In the genomic region with DNA sequence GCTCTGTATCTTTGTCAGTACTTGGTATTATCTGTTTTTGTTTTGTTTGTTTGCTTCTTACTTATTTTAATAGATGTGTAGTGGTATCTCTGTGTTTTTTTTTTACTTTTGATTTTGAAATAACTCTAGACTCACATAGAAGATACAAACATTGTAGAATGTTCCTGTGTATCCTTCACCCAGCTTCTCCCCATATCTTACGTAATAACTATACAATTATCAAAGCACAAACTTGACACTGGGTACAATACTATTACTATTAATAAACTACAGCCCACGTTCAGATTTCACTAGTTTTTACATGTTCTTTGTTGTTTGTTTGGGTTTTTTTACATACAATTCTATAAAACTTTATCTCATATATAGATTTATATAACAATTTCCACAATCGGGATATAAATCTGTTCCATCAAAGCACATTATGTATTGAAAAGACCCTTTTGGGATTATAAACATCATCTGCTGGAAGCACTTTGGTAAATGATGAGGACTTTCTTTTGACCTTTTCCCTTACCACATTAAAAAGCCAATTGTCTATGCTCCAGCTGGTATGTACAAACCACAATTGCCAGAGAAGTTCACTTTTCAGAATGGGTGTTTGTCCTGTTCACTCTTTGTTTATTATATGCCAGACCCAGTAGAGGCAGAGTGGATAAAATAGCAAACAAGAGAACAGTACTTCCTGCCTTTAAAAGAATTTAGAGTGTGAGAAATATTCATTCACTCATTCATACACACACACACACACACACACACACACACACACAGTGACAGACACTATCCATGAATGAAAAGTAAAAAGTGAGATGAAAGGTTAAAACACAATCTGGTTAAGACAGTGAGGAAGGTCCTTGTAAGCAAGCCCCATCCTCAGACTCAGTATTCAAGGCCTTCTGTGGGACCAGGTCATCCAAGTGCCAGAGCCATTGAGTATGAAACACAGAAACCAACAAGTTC, we compare ENCODE assay signal across 14 cellular contexts.
DNase-seq lines count a peak whose midpoint lies in the region; ATAC-seq and FAIRE-seq lines count a peak whose summit lies in the region.
"Had no signal": no experiment of that assay in that cellular context is flagged by ENCODE, and none has a peak within 500 bp of the region (broad histone marks: within the 10 kb centered on the region; RNA-seq: fewer than 3 reads in every experiment).

No MANE protein-coding gene starts in this region.

- FAIRE-seq in frontal cortex (lab: Jason Lieb, UNC), result peak; percentile 53
- FAIRE-seq: D721Med, pancreas had no signal

- no peak for DNase-seq in activated T-cell treated with anti-CD3 and anti-CD28 coated beads, Interleukin-2, amount 50 U/mL, for 24 hours
- no peak for DNase-seq in activated T-cell treated with anti-CD3 and anti-CD28 coated beads, Interleukin-2, amount 50 U/mL, for 48 hours
- no peak for DNase-seq in T-helper 17 cell
- DNase-seq in frontal cortex (ENCODE audit: low spot score in 2 of 2), result no peak
- DNase-seq in NCI-H2107 treated with DMSO at 0.1 percent for 48 hours (lab: John Stamatoyannopoulos, UW; ENCODE audit: unreplicated experiment), result no peak
- DNase-seq in HT-29 (ENCODE audit: low spot score), result no peak
- DNase-seq: activated CD8-positive, alpha-beta memory T cell treated with anti-CD3 and anti-CD28 coated beads, Interleukin-2, amount 50 U/mL, for 48 hours; NCI-H2171; pancreas had no signal

- H3K27ac Mint-ChIP-seq in activated T-cell treated with anti-CD3 and anti-CD28 coated beads, Interleukin-2, amount 50 U/mL, for 24 hours, result peak overlapping the region; percentile 32
- peak overlapping the region; percentile 93 for H3K27ac Mint-ChIP-seq in T-helper 17 cell
- peak overlapping the region; percentile 1 for H3K27ac Mint-ChIP-seq in stimulated activated memory B cell treated with anti-CD40 and anti-IgM and Interleukin-4, amounts not matched to agents 10 μg/mL and 1 μg/mL and 100 μg/mL, for 72 hours
- H3K27ac Mint-ChIP-seq: mesothelial cell of epicardium had no signal

- no peaks in the 10 kb centered on the region for H3K9me3 Mint-ChIP-seq in activated T-cell treated with anti-CD3 and anti-CD28 coated beads, Interleukin-2, amount 50 U/mL, for 24 hours
- H3K9me3 Mint-ChIP-seq in stimulated activated memory B cell treated with anti-CD40 and anti-IgM and Interleukin-4, amounts not matched to agents 10 μg/mL and 1 μg/mL and 100 μg/mL, for 72 hours, result no peaks in the 10 kb centered on the region
- H3K9me3 Mint-ChIP-seq: mesothelial cell of epicardium had no signal

- no peak for ATAC-seq in T-helper 17 cell
- no peak for ATAC-seq in stimulated activated memory B cell treated with anti-CD40 and anti-IgM and Interleukin-4, amounts not matched to agents 10 μg/mL and 1 μg/mL and 100 μg/mL, for 72 hours
- no peak for ATAC-seq in GM21447 (IDR thresholded peaks at IDR 0.05; ENCODE audit: unreplicated experiment)

- no peaks in the 10 kb centered on the region for H3K9me3 ChIP-seq in T-helper 17 cell (ENCODE audit: control insufficient read depth, low read length, poor library complexity, severe bottlenecking)
- H3K9me3 ChIP-seq: pancreas, thoracic aorta had no signal

- peaks cover 90% of the 10 kb centered on the region for H3K4me1 Mint-ChIP-seq in activated T-cell treated with anti-CD3 and anti-CD28 coated beads, Interleukin-2, amount 50 U/mL, for 24 hours (ENCODE audit: low read depth)
- peaks cover 59% of the 10 kb centered on the region for H3K4me1 Mint-ChIP-seq in T-helper 17 cell
- peaks cover 76% of the 10 kb centered on the region for H3K4me1 Mint-ChIP-seq in stimulated activated memory B cell treated with anti-CD40 and anti-IgM and Interleukin-4, amounts not matched to agents 10 μg/mL and 1 μg/mL and 100 μg/mL, for 72 hours

- no peak overlapping the region for H3K4me3 Mint-ChIP-seq in activated T-cell treated with anti-CD3 and anti-CD28 coated beads, Interleukin-2, amount 50 U/mL, for 24 hours
- H3K4me3 Mint-ChIP-seq in T-helper 17 cell, result no peak overlapping the region
- H3K4me3 Mint-ChIP-seq in stimulated activated memory B cell treated with anti-CD40 and anti-IgM and Interleukin-4, amounts not matched to agents 10 μg/mL and 1 μg/mL and 100 μg/mL, for 72 hours, result no peak overlapping the region
- H3K4me3 Mint-ChIP-seq: mesothelial cell of epicardium had no signal

- H3K36me3 Mint-ChIP-seq in activated T-cell treated with anti-CD3 and anti-CD28 coated beads, Interleukin-2, amount 50 U/mL, for 24 hours (ENCODE audit: low read depth), result peaks cover 2% of the 10 kb centered on the region
- no peaks in the 10 kb centered on the region for H3K36me3 Mint-ChIP-seq in T-helper 17 cell (ENCODE audit: low read depth)
- peaks cover 6% of the 10 kb centered on the region for H3K36me3 Mint-ChIP-seq in stimulated activated memory B cell treated with anti-CD40 and anti-IgM and Interleukin-4, amounts not matched to agents 10 μg/mL and 1 μg/mL and 100 μg/mL, for 72 hours
- H3K36me3 Mint-ChIP-seq: mesothelial cell of epicardium had no signal

- no peaks in the 10 kb centered on the region for H3K27me3 Mint-ChIP-seq in activated T-cell treated with anti-CD3 and anti-CD28 coated beads, Interleukin-2, amount 50 U/mL, for 24 hours
- no peaks in the 10 kb centered on the region for H3K27me3 Mint-ChIP-seq in T-helper 17 cell
- no peaks in the 10 kb centered on the region for H3K27me3 Mint-ChIP-seq in stimulated activated memory B cell treated with anti-CD40 and anti-IgM and Interleukin-4, amounts not matched to agents 10 μg/mL and 1 μg/mL and 100 μg/mL, for 72 hours

Comparison
In these comparisons a context has a peak if more than half of its experiments do, and no peak if none do; other contexts are left out.
1. H3K27ac Mint-ChIP-seq: peak in every context shown above with its lines; median percentile 93 in T-helper 17 cell; 32 in activated T-cell treated with anti-CD3 and anti-CD28 coated beads, Interleukin-2, amount 50 U/mL, for 24 hours; 1 in stimulated activated memory B cell treated with anti-CD40 and anti-IgM and Interleukin-4, amounts not matched to agents 10 μg/mL and 1 μg/mL and 100 μg/mL, for 72 hours.